16 cellular contexts compared by ENCODE assay signal in genomic region chr9:37029304-37029775, GRCh38. TPM values are rescaled to one million over a fixed set of nuclear protein-coding genes. Genes with fewer than 3 reads are reported as not detected.
DNase-seq lines count a peak whose midpoint lies in the region; ATAC-seq, FAIRE-seq and TF ChIP-seq lines count a peak whose summit lies in the region.
"Had no signal": no experiment of that assay in that cellular context is flagged by ENCODE, and none has a peak within 500 bp of the region (broad histone marks: within the 10 kb centered on the region; RNA-seq: fewer than 3 reads in every experiment).

No MANE protein-coding gene starts in this region.

- no peaks in the 10 kb centered on the region for H3K9me3 ChIP-seq in left ventricle myocardium inferior (replicated peaks)
- no peaks in the 10 kb centered on the region for H3K9me3 ChIP-seq in Karpas-422 (ENCODE audit: low read length)
- H3K9me3 ChIP-seq in endodermal cell (ENCODE audit: control insufficient read depth, low read length), result no peaks in the 10 kb centered on the region
- H3K9me3 ChIP-seq in gastroesophageal sphincter, result peaks cover 0 to 7% (median 0%) of the 10 kb centered on the region in 3 donors
- H3K9me3 ChIP-seq: neutrophil had no signal

- H3K79me2 ChIP-seq in Karpas-422 (ENCODE audit: low read length), result peaks cover 97% of the 10 kb centered on the region

- H3K4me2 ChIP-seq in Karpas-422 (ENCODE audit: low read depth, low read length, poor library complexity, severe bottlenecking), result peak overlapping the region; percentile 97
- H3K4me2 ChIP-seq: KMS-11 had no signal

- H3K27me3 ChIP-seq in left ventricle myocardium inferior (ENCODE audit: low read depth) (peaks cover 100% of the 10 kb centered on the region), Karpas-422 (ENCODE audit: low read length) (no peaks in the 10 kb centered on the region), endodermal cell (ENCODE audit: control insufficient read depth, insufficient read depth, low read length, poor library complexity, severe bottlenecking) (peaks cover 98% of the 10 kb centered on the region), gastroesophageal sphincter (peaks cover 100% of the 10 kb centered on the region)

- H3K4me3 Mint-ChIP-seq in endodermal cell (peak overlapping the region; percentile 51), osteocyte (ENCODE audit: unreplicated experiment) (no peak overlapping the region)

- H3K27ac Mint-ChIP-seq in endodermal cell (no peak overlapping the region), osteocyte (ENCODE audit: unreplicated experiment) (no peak overlapping the region)

- peaks cover 16% of the 10 kb centered on the region; the same call in 1 of the 2 replicates for H4K20me1 ChIP-seq in Karpas-422 (ENCODE audit: insufficient read depth, low read depth, low read length)

- H3K36me3 Mint-ChIP-seq in endodermal cell (ENCODE audit: low read depth) (no peaks in the 10 kb centered on the region), osteocyte (ENCODE audit: unreplicated experiment) (no peaks in the 10 kb centered on the region)

- FAIRE-seq in GM12892 (lab: Jason Lieb, UNC), result no peak
- FAIRE-seq: bronchial epithelial cell, RCC 7860 had no signal

- no peak for TF ChIP-seq EP300 in gastroesophageal sphincter (IDR thresholded peaks at IDR 0.05)

- no peak overlapping the region for H2AFZ ChIP-seq in Karpas-422 (ENCODE audit: low read length)

- H3K4me1 ChIP-seq in left ventricle myocardium inferior, result peaks cover 66% of the 10 kb centered on the region
- H3K4me1 ChIP-seq in Karpas-422 (ENCODE audit: low read length), result peaks cover 65% of the 10 kb centered on the region
- H3K4me1 ChIP-seq in endodermal cell (ENCODE audit: control insufficient read depth, insufficient read depth, low read length), result peaks cover 15% of the 10 kb centered on the region
- peaks cover 0 to 62% (median 36%) of the 10 kb centered on the region in 3 donors for H3K4me1 ChIP-seq in gastroesophageal sphincter

- 1 to 3% methylated on average over 14 to 23 of the region's 23 CpGs for WGBS in endodermal cell (ENCODE audit: insufficient coverage in 1 of 2, insufficient read length in 1 of 2), 2 experiments
- WGBS in gastroesophageal sphincter (ENCODE audit: low coverage in 1 of 2), 2 donors, result 0% methylated on average over 6 of the region's 23 CpGs; no CpG with 5 or more reads in 1 of the 2 donors

- DNase-seq in left ventricle myocardium inferior (no peak), Right ventricle myocardium superior (no peak), Karpas-422 (peak; percentile 82), endodermal cell (peak; percentile 64), osteocyte (ENCODE audit: extremely low spot score, unreplicated experiment) (no peak), GM12892 (ENCODE audit: insufficient read length) (no peak)
- DNase-seq: activated CD8-positive, alpha-beta memory T cell treated with anti-CD3 and anti-CD28 coated beads, Interleukin-2, amount 50 U/mL, for 48 hours; NCI-H2171 had no signal

- peak overlapping the region; percentile 9 for H3K4me3 ChIP-seq in left ventricle myocardium inferior
- peak overlapping the region; percentile 83 for H3K4me3 ChIP-seq in Karpas-422 (ENCODE audit: low read length)
- peak overlapping the region; percentile 39 for H3K4me3 ChIP-seq in endodermal cell (ENCODE audit: low read length)
- H3K4me3 ChIP-seq in gastroesophageal sphincter, result no peak overlapping the region

- ATAC-seq in Right ventricle myocardium superior (ENCODE audit: poor library complexity), result no peak
- no peak for ATAC-seq in gastroesophageal sphincter
- ATAC-seq in GM18909 (IDR thresholded peaks at IDR 0.05; ENCODE audit: poor library complexity, unreplicated experiment), result no peak
- ATAC-seq: esophagus mucosa had no signal

- no peaks in the 10 kb centered on the region for H3K36me3 ChIP-seq in left ventricle myocardium inferior
- H3K36me3 ChIP-seq in Karpas-422 (ENCODE audit: insufficient read depth, low read length), result peaks cover 8% of the 10 kb centered on the region; the same call in 1 of the 2 replicates
- H3K36me3 ChIP-seq in endodermal cell (ENCODE audit: control insufficient read depth, insufficient read depth, low read length), result no peaks in the 10 kb centered on the region
- H3K36me3 ChIP-seq in gastroesophageal sphincter, result no peaks in the 10 kb centered on the region
- H3K36me3 ChIP-seq: neutrophil had no signal

- intact Hi-C loops in left ventricle myocardium inferior (cut with micrococcal nuclease) (no loop called here), Right ventricle myocardium superior (cut with DNase I) (no loop called here)

- no peak for TF ChIP-seq POLR2A in GM12892 (IDR thresholded peaks at IDR 0.05; ENCODE audit: low read depth, low read length)
- no peak for TF ChIP-seq POLR2A in gastroesophageal sphincter (IDR thresholded peaks at IDR 0.05)

- peaks cover 22% of the 10 kb centered on the region for H3K4me1 Mint-ChIP-seq in endodermal cell
- peaks cover 21% of the 10 kb centered on the region for H3K4me1 Mint-ChIP-seq in osteocyte (ENCODE audit: unreplicated experiment)

- H3K27ac ChIP-seq in left ventricle myocardium inferior (replicated peaks), result no peak overlapping the region
- H3K27ac ChIP-seq in Karpas-422 (ENCODE audit: low read length), result peak overlapping the region; percentile 92
- no peak overlapping the region for H3K27ac ChIP-seq in endodermal cell (ENCODE audit: low read depth, low read length)
- H3K27ac ChIP-seq in gastroesophageal sphincter, result no peak overlapping the region
- H3K27ac ChIP-seq: KMS-11, neutrophil had no signal

- TF ChIP-seq CTCF in left ventricle myocardium inferior (IDR thresholded peaks at IDR 0.05; ENCODE audit: borderline replicate concordance) (no peak), endodermal cell (conservative IDR thresholded peaks at IDR 0.05) (no peak), osteocyte (IDR thresholded peaks at IDR 0.05) (no peak), gastroesophageal sphincter (IDR thresholded peaks at IDR 0.05) (no peak)

- H3K9me2 ChIP-seq in Karpas-422 (replicated peaks; ENCODE audit: insufficient read depth, low read length), result no peaks in the 10 kb centered on the region

- H3K9me3 Mint-ChIP-seq in endodermal cell, result peaks cover 2% of the 10 kb centered on the region
- H3K9me3 Mint-ChIP-seq in osteocyte (ENCODE audit: unreplicated experiment), result no peaks in the 10 kb centered on the region

- H3K27me3 Mint-ChIP-seq in endodermal cell (ENCODE audit: insufficient read depth) (peaks cover 99% of the 10 kb centered on the region), osteocyte (ENCODE audit: unreplicated experiment) (peaks cover 76% of the 10 kb centered on the region)

- peak overlapping the region; percentile 92 for H3K9ac ChIP-seq in Karpas-422 (ENCODE audit: low read length)
- H3K9ac ChIP-seq in endodermal cell (ENCODE audit: extremely low read depth, low read length, poor library complexity, severe bottlenecking), result no peak overlapping the region
- H3K9ac ChIP-seq: KMS-11 had no signal

RNA-seq across cellular contexts. Expression of gene PAX5, which starts 4.7 kb away (rescaled TPM):
- total RNA-seq in left ventricle myocardium inferior (not detected), Right ventricle myocardium superior (not detected), endodermal cell (under 1 TPM in 1 of 2 donors, not detected in 1; 0.15 TPM), osteocyte (not detected in 2 replicates), gastroesophageal sphincter (under 1 TPM in 1 of 4 donors, not detected in 3; under 0.01 TPM)
- 88.9 and 93.3 TPM in 2 replicates for total RNA-seq in Karpas-422 (2014; rRNA removed; shearing (Covaris generic); ENCODE audit: low replicate concordance)
- polyA plus RNA-seq in endodermal cell (2013, experiment 1 of 2), result 0.75 TPM
- 1.6 TPM for polyA plus RNA-seq in endodermal cell (2013, experiment 2 of 2)
- polyA plus RNA-seq in GM12892 (2012; ENCODE audit: missing spikeins), result 33.5 TPM
- total RNA-seq: bronchial epithelial cell, kidney epithelial cell had no signal

Comparison
In these comparisons a context has a peak if more than half of its experiments do, and no peak if none do; other contexts are left out.
1. DNase-seq: peak in Karpas-422 (single experiment) and endodermal cell (single experiment); none in left ventricle myocardium inferior (single experiment), Right ventricle myocardium superior (single experiment), osteocyte (single experiment) and GM12892 (single experiment).
2. H3K4me3 ChIP-seq: peak in left ventricle myocardium inferior (single experiment), Karpas-422 (single experiment) and endodermal cell (single experiment); none in gastroesophageal sphincter (0 of 2).
3. RNA of gene PAX5, which starts 4.7 kb away (total RNA-seq): 88.9 to 93.3 TPM in Karpas-422; 0.15 TPM in endodermal cell, not detected in osteocyte, not detected in left ventricle myocardium inferior (single experiment), not detected in Right ventricle myocardium superior (single experiment) and under 0.01 TPM in gastroesophageal sphincter; every median in the first group is over 10 times any median in the second.